Comparison of ENCODE assay signal across 1 cellular context in genomic region chr13:32381539-32381938, GRCh38.
TF ChIP-seq lines count a peak whose summit lies in the region.

No MANE protein-coding gene starts in this region.

TF ChIP-seq in HepG2, 621 proteins besides CTCF, POLR2A, EP300 and RAD21 (continued from another document):
- TF ChIP-seq ZNF784 (CRISPR knock-in tag; IDR thresholded peaks at IDR 0.05; ENCODE audit: borderline replicate concordance) (no peak), HNF1B (CRISPR knock-in tag; IDR thresholded peaks at IDR 0.05) (no peak), ZNF878 (CRISPR knock-in tag; IDR thresholded peaks at IDR 0.05) (no peak), IKZF5 (CRISPR knock-in tag; IDR thresholded peaks at IDR 0.05) (peak; percentile 99), NFE2L1 (CRISPR knock-in tag; IDR thresholded peaks at IDR 0.05; ENCODE audit: borderline replicate concordance) (no peak), TRIM22 (IDR thresholded peaks at IDR 0.05) (no peak), RELA (CRISPR knock-in tag; IDR thresholded peaks at IDR 0.05) (no peak), GABPA (IDR thresholded peaks at IDR 0.05; ENCODE audit: low read depth, low read length) (peak; percentile 29; the same call in 1 of the 2 replicates), GABPA (CRISPR knock-in tag; IDR thresholded peaks at IDR 0.05; ENCODE audit: low read depth) (peak; percentile 75), ETS1 (CRISPR knock-in tag; IDR thresholded peaks at IDR 0.05) (no peak), TFAP4 (IDR thresholded peaks at IDR 0.05; ENCODE audit: borderline replicate concordance, low read depth) (no peak)
